In the genomic region with DNA sequence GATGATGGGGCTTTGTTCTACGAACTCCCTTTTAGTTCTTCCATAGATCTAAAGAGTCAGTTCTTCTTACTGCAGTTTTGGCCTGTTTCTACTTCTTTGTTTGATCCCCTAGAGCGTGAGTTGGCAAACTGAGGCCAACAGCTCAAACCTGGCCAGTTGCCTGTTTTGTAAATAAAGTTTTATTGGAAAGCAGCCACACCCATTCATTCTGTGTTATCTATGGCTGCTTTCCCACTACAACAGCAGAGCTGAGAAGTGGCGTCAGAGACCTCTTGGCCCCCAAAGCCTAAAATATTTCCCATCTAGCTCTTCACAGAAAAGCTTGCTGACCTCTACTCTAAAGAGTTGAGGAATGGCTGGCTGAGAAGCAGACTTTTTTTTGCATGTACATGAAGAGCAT, we compare ENCODE assay signal across 16 cellular contexts. TPM values are rescaled to one million over a fixed set of nuclear protein-coding genes. Genes with fewer than 3 reads are reported as not detected.
A peak's percentile ranks its signal among the peaks of the same experiment; 100 is the strongest.
DNase-seq lines count a peak whose midpoint lies in the region; TF ChIP-seq lines count a peak whose summit lies in the region.
"Had no signal": no experiment of that assay in that cellular context is flagged by ENCODE, and none has a peak within 500 bp of the region (broad histone marks: within the 10 kb centered on the region; RNA-seq: fewer than 3 reads in every experiment).

No MANE protein-coding gene starts in this region.

- intact Hi-C loops in activated CD4-positive, alpha-beta T cell treated with anti-CD3 and anti-CD28 coated beads, Interleukin-2, amount 10 ng/mL, durations not matched to agents 24 days and 14 days (cut with micrococcal nuclease): no loop called here

- DNase-seq in LNCaP clone FGC (ENCODE audit: low read depth): peak; percentile 37
- peak; percentile 83 for DNase-seq in brain pericyte (ENCODE audit: low read depth, low spot score)
- DNase-seq in fibroblast of the conjunctiva (ENCODE audit: low read depth): peak; percentile 74
- DNase-seq in smooth muscle cell of the brain vasculature (ENCODE audit: low read depth, low spot score): peak; percentile 67
- no peak for DNase-seq in SKM-1 (lab: John Stamatoyannopoulos, UW; ENCODE audit: unreplicated experiment)
- no peak for DNase-seq in NCI-H526 (lab: John Stamatoyannopoulos, UW)
- no peak for DNase-seq in activated CD4-positive, alpha-beta T cell treated with anti-CD3 and anti-CD28 coated beads, Interleukin-2, amount 10 ng/mL, durations not matched to agents 24 days and 14 days
- no peak for DNase-seq in 8988T
- DNase-seq: ACHN; AML-193; CD4-positive, alpha-beta T cell; MV-4-11; NCI-H1417 treated with DMSO at 0.1 percent for 48 hours; NCI-H1930 had no signal

- peaks cover 20% of the 10 kb centered on the region for H3K27me3 Mint-ChIP-seq in activated CD4-positive, alpha-beta T cell treated with anti-CD3 and anti-CD28 coated beads, Interleukin-2, amount 10 ng/mL, durations not matched to agents 24 days and 14 days

- no peaks in the 10 kb centered on the region for H3K9me3 Mint-ChIP-seq in activated CD4-positive, alpha-beta T cell treated with anti-CD3 and anti-CD28 coated beads, Interleukin-2, amount 10 ng/mL, durations not matched to agents 24 days and 14 days
- H3K9me3 Mint-ChIP-seq: CD4-positive, alpha-beta T cell; IgD-negative memory B cell had no signal

- no peak overlapping the region for H3K27ac Mint-ChIP-seq in activated CD4-positive, alpha-beta T cell treated with anti-CD3 and anti-CD28 coated beads, Interleukin-2, amount 10 ng/mL, durations not matched to agents 24 days and 14 days
- H3K27ac Mint-ChIP-seq: CD4-positive, alpha-beta T cell; IgD-negative memory B cell had no signal

- H3K36me3 Mint-ChIP-seq in activated CD4-positive, alpha-beta T cell treated with anti-CD3 and anti-CD28 coated beads, Interleukin-2, amount 10 ng/mL, durations not matched to agents 24 days and 14 days (ENCODE audit: low read depth): no peaks in the 10 kb centered on the region
- H3K36me3 Mint-ChIP-seq: IgD-negative memory B cell had no signal

- no peak overlapping the region for H3K4me3 ChIP-seq in LNCaP clone FGC (ENCODE audit: low read depth, low read length)

- H3K4me3 Mint-ChIP-seq in activated CD4-positive, alpha-beta T cell treated with anti-CD3 and anti-CD28 coated beads, Interleukin-2, amount 10 ng/mL, durations not matched to agents 24 days and 14 days: no peak overlapping the region
- H3K4me3 Mint-ChIP-seq: CD4-positive, alpha-beta T cell had no signal

- TF ChIP-seq CTCF in LNCaP clone FGC (IDR thresholded peaks at IDR 0.05; ENCODE audit: control insufficient read depth, extremely low read depth, insufficient read depth): no peak

- H3K4me1 Mint-ChIP-seq in activated CD4-positive, alpha-beta T cell treated with anti-CD3 and anti-CD28 coated beads, Interleukin-2, amount 10 ng/mL, durations not matched to agents 24 days and 14 days: peaks cover 3% of the 10 kb centered on the region
- H3K4me1 Mint-ChIP-seq: IgD-negative memory B cell had no signal

RNA-seq across cellular contexts. Expression of gene EYA2, which starts 52.2 kb away (rescaled TPM):
- total RNA-seq in activated CD4-positive, alpha-beta T cell treated with anti-CD3 and anti-CD28 coated beads, Interleukin-2, amount 10 ng/mL, durations not matched to agents 24 days and 14 days: not detected in 2 replicates
- total RNA-seq: CD4-positive, alpha-beta T cell; SK-MEL-5 had no signal

Comparison
In these comparisons a context has a peak if more than half of its experiments do, and no peak if none do; other contexts are left out.
1. DNase-seq: peak in LNCaP clone FGC (single experiment), brain pericyte (single experiment), fibroblast of the conjunctiva (single experiment) and smooth muscle cell of the brain vasculature (single experiment); none in SKM-1 (single experiment), NCI-H526 (0 of 2), activated CD4-positive, alpha-beta T cell treated with anti-CD3 and anti-CD28 coated beads, Interleukin-2, amount 10 ng/mL, durations not matched to agents 24 days and 14 days (single experiment) and 8988T (single experiment).